In the genomic region with DNA sequence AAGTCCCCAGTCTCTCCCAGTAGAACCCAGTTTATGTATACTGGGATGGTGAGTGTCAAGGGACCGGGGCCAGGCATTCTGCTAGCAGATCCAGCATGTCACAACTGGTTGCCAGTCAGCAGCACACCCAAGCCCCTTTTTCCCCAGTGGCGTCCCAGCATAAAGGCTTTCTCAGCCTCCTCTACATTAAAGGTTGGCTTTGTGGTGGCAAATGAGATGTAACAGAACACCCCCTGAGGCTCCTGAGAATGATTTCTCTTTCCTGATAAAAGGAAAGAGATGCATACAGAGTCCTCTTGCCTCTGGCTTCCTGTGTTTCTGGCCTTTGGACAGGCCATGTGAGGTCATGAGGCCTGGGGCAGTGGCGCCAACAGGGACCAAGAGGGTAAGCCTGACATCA, we compare ENCODE assay signal across 23 cellular contexts. TPM values are rescaled to one million over a fixed set of nuclear protein-coding genes. Genes with fewer than 3 reads are reported as not detected.
DNase-seq lines count a peak whose midpoint lies in the region; TF ChIP-seq lines count a peak whose summit lies in the region.
"Had no signal": no experiment of that assay in that cellular context is flagged by ENCODE, and none has a peak within 500 bp of the region (broad histone marks: within the 10 kb centered on the region; RNA-seq: fewer than 3 reads in every experiment).

No MANE protein-coding gene starts in this region.

- H3K27ac ChIP-seq in esophagus muscularis mucosa (replicated peaks in 1 of 4) = no peak overlapping the region
- peak overlapping the region; percentile 55 for H3K27ac ChIP-seq in trophoblast cell (ENCODE audit: low read depth, low read length)
- H3K27ac ChIP-seq: A549, C4-2B had no signal

- H3K27me3 ChIP-seq in BE2C (no peaks in the 10 kb centered on the region), esophagus muscularis mucosa (peaks cover 0 to 30% (median 0%) of the 10 kb centered on the region in 4 donors), trophoblast cell (ENCODE audit: insufficient read depth, low read length) (no peaks in the 10 kb centered on the region)

- H4K8ac ChIP-seq in trophoblast cell (ENCODE audit: low read depth, low read length) = no peak overlapping the region

- peaks cover 6% of the 10 kb centered on the region; the same call in 1 of the 2 replicates for H3K4me1 ChIP-seq in BE2C
- no peaks in the 10 kb centered on the region for H3K4me1 ChIP-seq in esophagus muscularis mucosa
- H3K4me1 ChIP-seq in trophoblast cell (ENCODE audit: control insufficient read depth in 1 of 2, insufficient read depth in 2 of 2, low read length in 2 of 2) = peaks cover 4% of the 10 kb centered on the region in 2 experiments
- H3K4me1 ChIP-seq: A549, Caco-2 had no signal

- H3K18ac ChIP-seq in trophoblast cell (ENCODE audit: low read length) = no peak overlapping the region

- no peak for TF ChIP-seq CTCF in BE2C (IDR thresholded peaks at IDR 0.05; ENCODE audit: low read depth, low read length)
- TF ChIP-seq CTCF in esophagus muscularis mucosa (IDR thresholded peaks at IDR 0.05) = no peak

- H2AK5ac ChIP-seq in trophoblast cell (ENCODE audit: low read length) = no peak overlapping the region

- H4K91ac ChIP-seq in trophoblast cell (ENCODE audit: low read depth, low read length) = peak overlapping the region; percentile 13

- H3K4me3 ChIP-seq in BE2C (ENCODE audit: low read depth, low read length) (no peak overlapping the region), esophagus muscularis mucosa (no peak overlapping the region), trophoblast cell (ENCODE audit: low read depth, low read length) (no peak overlapping the region)
- H3K4me3 ChIP-seq: A549, GM12878, GM23338 had no signal

- H2BK12ac ChIP-seq in trophoblast cell (ENCODE audit: low read length) = peak overlapping the region; percentile 45

- no peak for TF ChIP-seq POLR2A in esophagus muscularis mucosa (IDR thresholded peaks at IDR 0.05; ENCODE audit: low read depth)

- H3K23ac ChIP-seq in trophoblast cell (ENCODE audit: low read length) = no peak overlapping the region

- peak; percentile 69 for DNase-seq in BE2C
- DNase-seq in ELF-1 (ENCODE audit: low read depth, low spot score) = peak; percentile 44
- peak; percentile 83 for DNase-seq in esophagus muscularis mucosa (ENCODE audit: extremely low spot score)
- DNase-seq in trophoblast cell = no peak
- no peak for DNase-seq in NCI-H2081 (lab: John Stamatoyannopoulos, UW)
- DNase-seq in activated gamma-delta T cell (lab: John Stamatoyannopoulos, UW) = no peak
- no peak for DNase-seq in UCSD-AML1 (lab: John Stamatoyannopoulos, UW; ENCODE audit: unreplicated experiment)
- DNase-seq: 8988T; ACHN; AML-193; Caco-2; CD4-positive, CD25-positive, alpha-beta regulatory T cell; CD8-positive, alpha-beta T cell; DMS153; DND-41; GDM1; H9 had no signal

- no peak overlapping the region for H2AFZ ChIP-seq in trophoblast cell (ENCODE audit: insufficient read depth, low read length, poor library complexity)
- H2AFZ ChIP-seq: GM23338 had no signal

- H3K79me1 ChIP-seq in trophoblast cell (ENCODE audit: low read length) = peaks cover 12% of the 10 kb centered on the region

- no peak overlapping the region for H4K12ac ChIP-seq in trophoblast cell (ENCODE audit: low read depth, low read length)

- intact Hi-C loops in esophagus muscularis mucosa (cut with DNase I) = no loop called here

- no peaks in the 10 kb centered on the region for H3K36me3 ChIP-seq in BE2C
- H3K36me3 ChIP-seq in esophagus muscularis mucosa = no peaks in the 10 kb centered on the region
- H3K36me3 ChIP-seq in trophoblast cell (ENCODE audit: control insufficient read depth in 1 of 2, insufficient read depth in 2 of 2, low read length in 2 of 2) = no peaks in the 10 kb centered on the region

- no peak overlapping the region for H3K9ac ChIP-seq in trophoblast cell (ENCODE audit: low read length)

- no peaks in the 10 kb centered on the region for H3K9me3 ChIP-seq in BE2C
- H3K9me3 ChIP-seq in esophagus muscularis mucosa = peaks cover 0 to 13% (median 0%) of the 10 kb centered on the region in 4 donors
- no peaks in the 10 kb centered on the region for H3K9me3 ChIP-seq in trophoblast cell (ENCODE audit: insufficient read depth, low read depth, low read length)
- H3K9me3 ChIP-seq: A549, Caco-2 had no signal

- no peaks in the 10 kb centered on the region for H3K79me2 ChIP-seq in trophoblast cell (ENCODE audit: control insufficient read depth, insufficient read depth, low read length, poor library complexity)

- H3K4ac ChIP-seq in trophoblast cell (ENCODE audit: low read depth, low read length) = no peak overlapping the region

- 93% methylated on average over 3 of the region's 3 CpGs for WGBS in esophagus muscularis mucosa
- WGBS in trophoblast cell (ENCODE audit: extremely low coverage, insufficient coverage, insufficient read length) = no CpG with 5 or more reads among the region's 3 CpGs

- TF ChIP-seq EP300 in esophagus muscularis mucosa (IDR thresholded peaks at IDR 0.05) = no peak

- no peak overlapping the region for H3K14ac ChIP-seq in trophoblast cell (ENCODE audit: low read length)

- H3K4me2 ChIP-seq in trophoblast cell (ENCODE audit: low read length) = no peak overlapping the region
- H3K4me2 ChIP-seq: A549, GM23338 had no signal

- no peak overlapping the region for H2BK120ac ChIP-seq in trophoblast cell (ENCODE audit: insufficient read depth, low read length, poor library complexity)

- peak overlapping the region; percentile 81 for H2BK5ac ChIP-seq in trophoblast cell (ENCODE audit: low read depth, low read length, poor library complexity)

RNA-seq across cellular contexts. Expression of a gene that starts 27.9 kb away (rescaled TPM):
- polyA plus RNA-seq in BE2C (2012; ENCODE audit: insufficient read depth, insufficient read length, low read depth) = 19.4 TPM
- 1 to 10 TPM in 1 of 4 donors, under 1 TPM in 2, not detected in 1; 0.11 to 1.6 (median 0.17) TPM for total RNA-seq in esophagus muscularis mucosa
- polyA plus RNA-seq in trophoblast cell (2013) = 1.1 and 1.2 TPM in 2 replicates
- total RNA-seq: Caco-2; CD4-positive, CD25-positive, alpha-beta regulatory T cell; CD8-positive, alpha-beta T cell; GM12878; GM23338; H4; H9 had no signal
- polyA plus RNA-seq: A549; BJ; CD4-positive, CD25-positive, alpha-beta regulatory T cell; GM12878 had no signal

Comparison
In these comparisons a context has a peak if more than half of its experiments do, and no peak if none do; other contexts are left out.
1. DNase-seq: peak in BE2C (single experiment), ELF-1 (single experiment) and esophagus muscularis mucosa (single experiment); none in trophoblast cell (0 of 2), NCI-H2081 (0 of 2), activated gamma-delta T cell (single experiment) and UCSD-AML1 (single experiment).